In the genomic region with DNA sequence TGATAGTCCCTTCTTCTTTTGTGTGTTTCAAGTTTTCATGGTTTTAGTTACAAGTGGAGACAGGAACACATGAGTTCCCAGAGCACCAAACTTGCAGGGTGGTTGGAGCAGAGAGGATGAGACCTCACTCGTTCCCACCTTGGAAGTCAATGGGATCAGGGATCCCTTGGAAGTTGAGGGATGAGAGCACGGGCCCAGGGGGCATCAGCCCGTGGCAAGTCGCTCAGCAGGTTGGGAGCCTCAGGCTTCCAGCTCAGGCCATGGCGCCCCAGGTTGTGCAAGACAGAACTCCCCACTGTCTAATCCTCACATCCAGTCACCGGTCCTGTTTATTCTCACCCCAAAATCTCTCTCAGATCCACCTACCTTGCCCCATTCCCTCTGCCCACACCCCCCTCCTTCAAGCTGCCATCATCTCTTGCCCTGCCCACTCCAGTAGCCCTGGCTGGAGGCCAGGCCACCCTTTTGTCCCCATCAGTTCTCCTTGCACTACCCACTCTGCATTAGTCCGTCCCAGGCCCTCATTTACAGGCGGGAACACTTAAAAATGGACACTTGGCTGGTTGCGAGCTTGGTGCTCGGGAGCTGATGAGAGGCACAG, we compare ENCODE assay signal across 1 cellular context.
TF ChIP-seq lines count a peak whose summit lies in the region.

No MANE protein-coding gene starts in this region.

TF ChIP-seq in IMR-90, 13 proteins besides CTCF, POLR2A, EP300 and RAD21:
- TF ChIP-seq RFX5 (IDR thresholded peaks at IDR 0.05; ENCODE audit: low read depth, low read length) (no peak), BHLHE40 (IDR thresholded peaks at IDR 0.05; ENCODE audit: low read depth, low read length) (no peak), MAZ (IDR thresholded peaks at IDR 0.05; ENCODE audit: borderline replicate concordance, low read depth, low read length) (no peak), CHD1 (IDR thresholded peaks at IDR 0.05; ENCODE audit: low read depth, low read length) (no peak), MXI1 (IDR thresholded peaks at IDR 0.05; ENCODE audit: borderline replicate concordance, low read depth, low read length) (no peak), RCOR1 (IDR thresholded peaks at IDR 0.05; ENCODE audit: insufficient replicate concordance, low read length) (no peak), SMC3 (IDR thresholded peaks at IDR 0.05; ENCODE audit: low read depth, low read length) (no peak), NFE2L2 (IDR thresholded peaks at IDR 0.05; ENCODE audit: low read depth, low read length) (no peak), FOS (IDR thresholded peaks at IDR 0.05; ENCODE audit: low read depth, low read length) (no peak)
- TF ChIP-seq, protein P1, sequence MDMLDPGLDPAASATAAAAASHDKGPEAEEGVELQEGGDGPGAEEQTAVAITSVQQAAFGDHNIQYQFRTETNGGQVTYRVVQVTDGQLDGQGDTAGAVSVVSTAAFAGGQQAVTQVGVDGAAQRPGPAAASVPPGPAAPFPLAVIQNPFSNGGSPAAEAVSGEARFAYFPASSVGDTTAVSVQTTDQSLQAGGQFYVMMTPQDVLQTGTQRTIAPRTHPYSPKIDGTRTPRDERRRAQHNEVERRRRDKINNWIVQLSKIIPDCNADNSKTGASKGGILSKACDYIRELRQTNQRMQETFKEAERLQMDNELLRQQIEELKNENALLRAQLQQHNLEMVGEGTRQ (IDR thresholded peaks at IDR 0.05; ENCODE audit: low read depth, low read length) = no peak
